Comparison of ENCODE assay signal across 9 cellular contexts in the genomic region with DNA sequence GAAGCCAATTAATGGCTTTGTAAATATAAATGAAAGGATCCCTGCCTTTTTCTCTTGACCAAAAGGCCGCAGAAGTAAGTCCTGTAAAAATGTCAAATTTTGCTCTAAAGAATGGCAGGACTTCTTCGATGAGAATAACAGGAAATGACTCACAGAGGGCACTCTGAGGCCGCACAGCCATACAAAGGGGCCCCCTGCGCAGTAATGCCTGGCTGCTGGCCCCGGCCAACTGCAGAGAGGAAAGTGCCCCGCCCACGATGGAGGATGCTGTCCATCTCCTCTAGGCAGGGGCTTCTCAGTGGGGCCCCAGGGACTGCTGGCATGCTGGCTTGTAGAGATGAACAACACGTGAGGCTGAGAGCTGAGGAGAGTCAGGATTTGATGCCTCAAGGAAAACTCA. TPM values are rescaled to one million over a fixed set of nuclear protein-coding genes. Genes with fewer than 3 reads are reported as not detected.
DNase-seq lines count a peak whose midpoint lies in the region; ATAC-seq and TF ChIP-seq lines count a peak whose summit lies in the region.
"Had no signal": no experiment of that assay in that cellular context is flagged by ENCODE, and none has a peak within 500 bp of the region (broad histone marks: within the 10 kb centered on the region; RNA-seq: fewer than 3 reads in every experiment).

No MANE protein-coding gene starts in this region.

- BruUV-seq in PC-3 (replicated peaks; lab: Mats Ljungman, UMichigan), result no TSS peak

- no peak overlapping the region for H3K4me3 Mint-ChIP-seq in activated CD4-positive, alpha-beta T cell treated with anti-CD3 and anti-CD28 coated beads for 36 hours
- H3K4me3 Mint-ChIP-seq in effector memory CD8-positive, alpha-beta T cell, result no peak overlapping the region
- H3K4me3 Mint-ChIP-seq: CD4-positive, alpha-beta T cell had no signal

- no peak overlapping the region for H3K27ac ChIP-seq in PC-3 (ENCODE audit: low read length)
- H3K27ac ChIP-seq in mesenchymal stem cell (ENCODE audit: low read length, poor library complexity, severe bottlenecking), result peak overlapping the region; percentile 68

- no peak overlapping the region for H3K27ac Mint-ChIP-seq in activated CD4-positive, alpha-beta T cell treated with anti-CD3 and anti-CD28 coated beads for 36 hours
- peak overlapping the region in 1 of 2 donors; percentile 18 for H3K27ac Mint-ChIP-seq in effector memory CD8-positive, alpha-beta T cell
- H3K27ac Mint-ChIP-seq: CD4-positive, alpha-beta T cell had no signal

- no peaks in the 10 kb centered on the region for H3F3A ChIP-seq in PC-3 (ENCODE audit: low read length, unreplicated experiment)

- no peaks in the 10 kb centered on the region for H3K79me1 ChIP-seq in mesenchymal stem cell (replicated peaks; ENCODE audit: low read length, poor library complexity, severe bottlenecking)

- peak; percentile 68 for DNase-seq in activated CD4-positive, alpha-beta T cell treated with anti-CD3 and anti-CD28 coated beads for 36 hours
- no peak for DNase-seq in activated CD4-positive, alpha-beta T cell treated with anti-CD3 and anti-CD28 coated beads, Interleukin-2, amount 50 U/mL, for 4 hours
- DNase-seq in PC-3 (peak; percentile 44), cardiac fibroblast (ENCODE audit: low read depth in 2 of 2) (peak; percentile 85 to 94), mesenchymal stem cell (peak; percentile 81), GM19238 (ENCODE audit: insufficient read length, low spot score) (no peak), omental fat pad (ENCODE audit: low spot score) (no peak)
- no peak for DNase-seq in effector memory CD8-positive, alpha-beta T cell

- CTCF ChIA-PET in activated CD4-positive, alpha-beta T cell treated with anti-CD3 and anti-CD28 coated beads for 36 hours (lab: Charles Lee), result interaction anchor here (0.9 kb wide), 1 partner anchor 9 kb away, joined by 3 read pairs; no protein-coding TSS in a partner anchor
- CTCF ChIA-PET in PC-3 (lab: Charles Lee), result no interaction called here

- H3K27me3 Mint-ChIP-seq in activated CD4-positive, alpha-beta T cell treated with anti-CD3 and anti-CD28 coated beads for 36 hours, result no peaks in the 10 kb centered on the region
- H3K27me3 Mint-ChIP-seq in effector memory CD8-positive, alpha-beta T cell, result peaks cover 0 to 8% of the 10 kb centered on the region in 2 donors

- H3K14ac ChIP-seq in mesenchymal stem cell (ENCODE audit: low read length in 2 of 2), result no peak overlapping the region

- no peaks in the 10 kb centered on the region for H3K9me3 Mint-ChIP-seq in activated CD4-positive, alpha-beta T cell treated with anti-CD3 and anti-CD28 coated beads for 36 hours (ENCODE audit: low read depth)
- no peaks in the 10 kb centered on the region for H3K9me3 Mint-ChIP-seq in effector memory CD8-positive, alpha-beta T cell
- H3K9me3 Mint-ChIP-seq: CD4-positive, alpha-beta T cell had no signal

- no peaks in the 10 kb centered on the region for H3K9me2 ChIP-seq in PC-3 (replicated peaks; ENCODE audit: low read length)

- no peaks in the 10 kb centered on the region for H3K79me2 ChIP-seq in PC-3 (ENCODE audit: low read length)

- no peaks in the 10 kb centered on the region for H4K20me1 ChIP-seq in PC-3 (ENCODE audit: low read length)

- WGBS in mesenchymal stem cell, result 3% methylated on average over 8 of the region's 8 CpGs

- no peak overlapping the region for H2AK5ac ChIP-seq in mesenchymal stem cell (ENCODE audit: low read length, severe bottlenecking)

- H3K23ac ChIP-seq in mesenchymal stem cell (ENCODE audit: low read length in 2 of 2), result no peak overlapping the region

- peaks cover 13% of the 10 kb centered on the region for H3K4me1 ChIP-seq in PC-3 (ENCODE audit: insufficient read depth, low read length)
- peaks cover 30% of the 10 kb centered on the region for H3K4me1 ChIP-seq in mesenchymal stem cell (ENCODE audit: control insufficient read depth, insufficient read depth, low read depth, low read length)

- no peak overlapping the region for H4K8ac ChIP-seq in mesenchymal stem cell (ENCODE audit: low read length)

- POLR2A ChIA-PET in activated CD4-positive, alpha-beta T cell treated with anti-CD3 and anti-CD28 coated beads for 36 hours (lab: Charles Lee), result no interaction called here
- POLR2A ChIA-PET in PC-3 (lab: Charles Lee; ENCODE audit: unreplicated experiment), result no interaction called here

- peak overlapping the region; percentile 52 for H2BK5ac ChIP-seq in mesenchymal stem cell (ENCODE audit: low read depth, low read length, poor library complexity, severe bottlenecking)

- no peaks in the 10 kb centered on the region for H3K36me3 Mint-ChIP-seq in activated CD4-positive, alpha-beta T cell treated with anti-CD3 and anti-CD28 coated beads for 36 hours (ENCODE audit: low read depth)
- no peaks in the 10 kb centered on the region for H3K36me3 Mint-ChIP-seq in effector memory CD8-positive, alpha-beta T cell (ENCODE audit: insufficient read depth)

- TF ChIP-seq CTCF in PC-3 (conservative IDR thresholded peaks at IDR 0.05; ENCODE audit: low read depth, low read length) (no peak), cardiac fibroblast (IDR thresholded peaks at IDR 0.05; ENCODE audit: low read depth, low read length) (no peak), omental fat pad (IDR thresholded peaks at IDR 0.05) (no peak)

- H4K91ac ChIP-seq in mesenchymal stem cell (ENCODE audit: low read length), result no peak overlapping the region

- H3K36me3 ChIP-seq in PC-3 (ENCODE audit: low read depth, low read length) (no peaks in the 10 kb centered on the region), mesenchymal stem cell (ENCODE audit: control insufficient read depth in 1 of 2, insufficient read depth in 2 of 2, low read depth in 1 of 2, low read length in 2 of 2) (no peaks in the 10 kb centered on the region)

- H3K9me3 ChIP-seq in PC-3 (ENCODE audit: low read length) (no peaks in the 10 kb centered on the region), mesenchymal stem cell (ENCODE audit: control insufficient read depth, low read length) (no peaks in the 10 kb centered on the region)

- peak; percentile 93 for ATAC-seq in activated CD4-positive, alpha-beta T cell treated with anti-CD3 and anti-CD28 coated beads for 36 hours
- ATAC-seq in PC-3, result peak; percentile 53; the same call in 1 of the 2 replicates
- no peak for ATAC-seq in effector memory CD8-positive, alpha-beta T cell (replicated peaks)
- ATAC-seq in omental fat pad (ENCODE audit: low FRiP score), result no peak

- no peak overlapping the region for H3K4ac ChIP-seq in mesenchymal stem cell (ENCODE audit: low read depth in 1 of 2, low read length in 2 of 2)

- H2AFZ ChIP-seq in PC-3 (ENCODE audit: low read length), result no peak overlapping the region
- H2AFZ ChIP-seq in mesenchymal stem cell (ENCODE audit: low read depth, low read length), result no peak overlapping the region

- H3K4me1 Mint-ChIP-seq in activated CD4-positive, alpha-beta T cell treated with anti-CD3 and anti-CD28 coated beads for 36 hours, result peaks cover 9% of the 10 kb centered on the region
- peaks cover 6 to 7% of the 10 kb centered on the region in 2 donors for H3K4me1 Mint-ChIP-seq in effector memory CD8-positive, alpha-beta T cell (ENCODE audit: low read depth in 2 of 2)

- peak overlapping the region in 1 of 2 experiments; percentile 19 for H2BK12ac ChIP-seq in mesenchymal stem cell (ENCODE audit: low read length in 2 of 2)

- no peak overlapping the region for H3K4me3 ChIP-seq in PC-3 (ENCODE audit: low read length)
- no peak overlapping the region for H3K4me3 ChIP-seq in cardiac fibroblast (replicated peaks in 1 of 2; ENCODE audit: low read depth in 2 of 2, low read length in 2 of 2)
- H3K4me3 ChIP-seq in mesenchymal stem cell (ENCODE audit: insufficient read depth in 1 of 2, low read depth in 1 of 2, low read length in 2 of 2), result no peak overlapping the region

- H3K9ac ChIP-seq in PC-3 (ENCODE audit: low read length) (no peak overlapping the region), mesenchymal stem cell (ENCODE audit: low read length) (peak overlapping the region; percentile 48)

- H3K4me2 ChIP-seq in PC-3 (ENCODE audit: low read length) (no peak overlapping the region), mesenchymal stem cell (ENCODE audit: low read length, poor library complexity, severe bottlenecking) (no peak overlapping the region)

- H3K18ac ChIP-seq in mesenchymal stem cell (ENCODE audit: low read depth in 1 of 2, low read length in 2 of 2), result peak overlapping the region; percentile 56 to 73

- H2BK15ac ChIP-seq in mesenchymal stem cell (ENCODE audit: low read depth, poor library complexity, severe bottlenecking), result no peak overlapping the region

- peaks cover 29% of the 10 kb centered on the region for H3K27me3 ChIP-seq in PC-3 (ENCODE audit: low read length)
- H3K27me3 ChIP-seq in mesenchymal stem cell (ENCODE audit: control insufficient read depth in 1 of 2, insufficient read depth in 1 of 2, low read length in 2 of 2), result no peaks in the 10 kb centered on the region

- no peak overlapping the region for H2BK120ac ChIP-seq in mesenchymal stem cell (ENCODE audit: low read depth, low read length)

- intact Hi-C loops in activated CD4-positive, alpha-beta T cell treated with anti-CD3 and anti-CD28 coated beads for 36 hours (cut with DNase I, micrococcal nuclease), result no loop called here
- intact Hi-C loops in PC-3 (cut with micrococcal nuclease), result no loop called here

RNA-seq across cellular contexts. Expression of a gene that starts 18.1 kb away (rescaled TPM):
- not detected for total RNA-seq in activated CD4-positive, alpha-beta T cell treated with anti-CD3 and anti-CD28 coated beads for 36 hours
- total RNA-seq in PC-3 (2014; rRNA removed) (not detected in 2 replicates), omental fat pad (not detected)
- polyA plus RNA-seq in mesenchymal stem cell (2013, experiment 1 of 2), result not detected
- polyA plus RNA-seq in mesenchymal stem cell (2013, experiment 2 of 2), result not detected
- total RNA-seq: CD4-positive, alpha-beta T cell had no signal

Comparison
In these comparisons a context has a peak if more than half of its experiments do, and no peak if none do; other contexts are left out.
1. DNase-seq: peak in activated CD4-positive, alpha-beta T cell treated with anti-CD3 and anti-CD28 coated beads for 36 hours (single experiment), PC-3 (single experiment), cardiac fibroblast (2 of 2) and mesenchymal stem cell (single experiment); none in activated CD4-positive, alpha-beta T cell treated with anti-CD3 and anti-CD28 coated beads, Interleukin-2, amount 50 U/mL, for 4 hours (0 of 2), effector memory CD8-positive, alpha-beta T cell (0 of 3), GM19238 (single experiment) and omental fat pad (single experiment).
2. ATAC-seq: peak in activated CD4-positive, alpha-beta T cell treated with anti-CD3 and anti-CD28 coated beads for 36 hours (single experiment) and PC-3 (single experiment); none in effector memory CD8-positive, alpha-beta T cell (single experiment) and omental fat pad (single experiment).